Comparison of ENCODE assay signal across 7 cellular contexts in the genomic region with DNA sequence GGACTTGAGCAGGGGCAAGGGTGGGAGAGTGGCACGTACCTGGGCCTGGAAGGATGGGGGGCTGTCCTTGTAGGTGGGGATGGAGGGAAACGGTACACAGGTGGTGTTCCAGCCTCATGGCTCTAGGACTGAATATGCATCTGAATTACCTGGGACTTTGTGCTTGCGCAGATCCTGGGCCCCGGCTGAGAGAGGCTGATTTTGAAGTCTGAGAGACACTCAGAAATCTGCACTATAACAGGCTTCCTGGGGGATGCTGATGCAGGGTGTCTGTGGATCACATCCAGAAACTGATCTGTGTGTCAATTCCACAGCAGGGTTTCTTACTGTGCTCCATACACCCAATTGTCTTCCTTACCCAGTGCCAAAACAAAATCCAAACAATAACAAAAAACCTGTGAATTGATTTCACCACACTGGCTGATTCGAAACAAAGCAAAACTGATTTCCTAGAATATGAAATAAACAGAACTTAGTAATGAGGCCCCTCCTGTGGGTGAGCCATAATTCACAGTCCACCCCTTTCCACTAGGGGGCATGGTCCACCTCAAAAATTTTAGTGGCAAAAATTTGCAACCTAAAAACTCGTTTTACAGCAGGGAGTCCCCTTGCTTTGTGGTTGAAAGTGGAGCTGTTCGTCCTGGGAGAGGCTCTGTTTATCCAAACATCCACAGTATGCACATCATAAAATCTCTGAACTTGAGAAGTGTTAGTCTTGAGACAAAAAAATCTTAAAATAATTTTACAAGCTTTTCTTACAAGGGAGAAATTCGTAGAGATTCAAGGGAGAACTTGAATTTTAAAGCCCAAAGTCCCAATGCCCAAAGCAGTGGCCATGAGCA. TPM values are rescaled to one million over a fixed set of nuclear protein-coding genes. Genes with fewer than 3 reads are reported as not detected.
DNase-seq lines count a peak whose midpoint lies in the region; ATAC-seq and TF ChIP-seq lines count a peak whose summit lies in the region.

No MANE protein-coding gene starts in this region.

- H3K4me3 ChIP-seq in GM12864 (ENCODE audit: low read depth, low read length) (no peak overlapping the region), NB4 (ENCODE audit: low read depth, low read length) (no peak overlapping the region), endodermal cell (ENCODE audit: low read length) (no peak overlapping the region)

- TF ChIP-seq CTCF in GM12864 (IDR thresholded peaks at IDR 0.05; ENCODE audit: low read depth, low read length, missing control alignments) (peak; percentile 52), NB4 (IDR thresholded peaks at IDR 0.05; ENCODE audit: low read depth, low read length) (peak; percentile 80), endodermal cell (conservative IDR thresholded peaks at IDR 0.05) (peak; percentile 84)

- H3K27ac Mint-ChIP-seq in endodermal cell = no peak overlapping the region
- no peak overlapping the region for H3K27ac Mint-ChIP-seq in stimulated activated naive B cell treated with anti-CD40 and anti-IgM and Interleukin-4, amounts not matched to agents 10 μg/mL and 1 μg/mL and 100 μg/mL, for 72 hours
- H3K27ac Mint-ChIP-seq in stimulated activated memory B cell treated with anti-CD40 and anti-IgM and Interleukin-4, amounts not matched to agents 10 μg/mL and 1 μg/mL and 100 μg/mL, for 72 hours = no peak overlapping the region

- H3K9ac ChIP-seq in endodermal cell (ENCODE audit: extremely low read depth, low read length, poor library complexity, severe bottlenecking) = no peak overlapping the region

- H3K4me3 Mint-ChIP-seq in endodermal cell = no peak overlapping the region
- H3K4me3 Mint-ChIP-seq in stimulated activated naive B cell treated with anti-CD40 and anti-IgM and Interleukin-4, amounts not matched to agents 10 μg/mL and 1 μg/mL and 100 μg/mL, for 72 hours = no peak overlapping the region
- H3K4me3 Mint-ChIP-seq in stimulated activated memory B cell treated with anti-CD40 and anti-IgM and Interleukin-4, amounts not matched to agents 10 μg/mL and 1 μg/mL and 100 μg/mL, for 72 hours = no peak overlapping the region

- H3K36me3 ChIP-seq in endodermal cell (ENCODE audit: control insufficient read depth, insufficient read depth, low read length) = no peaks in the 10 kb centered on the region

- TF ChIP-seq POLR2A in NB4 (IDR thresholded peaks at IDR 0.05; ENCODE audit: extremely low read depth, insufficient read length) = no peak

- no peaks in the 10 kb centered on the region for H3K27me3 ChIP-seq in endodermal cell (ENCODE audit: control insufficient read depth, insufficient read depth, low read length, poor library complexity, severe bottlenecking)

- peaks cover 3% of the 10 kb centered on the region for H3K36me3 Mint-ChIP-seq in endodermal cell (ENCODE audit: low read depth)
- peaks cover 0 to 4% of the 10 kb centered on the region in 2 donors for H3K36me3 Mint-ChIP-seq in stimulated activated naive B cell treated with anti-CD40 and anti-IgM and Interleukin-4, amounts not matched to agents 10 μg/mL and 1 μg/mL and 100 μg/mL, for 72 hours
- no peaks in the 10 kb centered on the region for H3K36me3 Mint-ChIP-seq in stimulated activated memory B cell treated with anti-CD40 and anti-IgM and Interleukin-4, amounts not matched to agents 10 μg/mL and 1 μg/mL and 100 μg/mL, for 72 hours

- H3K9me3 ChIP-seq in endodermal cell (ENCODE audit: control insufficient read depth, low read length) = peaks cover 17% of the 10 kb centered on the region

- no peaks in the 10 kb centered on the region for H3K4me1 Mint-ChIP-seq in endodermal cell
- H3K4me1 Mint-ChIP-seq in stimulated activated naive B cell treated with anti-CD40 and anti-IgM and Interleukin-4, amounts not matched to agents 10 μg/mL and 1 μg/mL and 100 μg/mL, for 72 hours = peaks cover 18 to 30% of the 10 kb centered on the region in 2 donors
- peaks cover 20% of the 10 kb centered on the region for H3K4me1 Mint-ChIP-seq in stimulated activated memory B cell treated with anti-CD40 and anti-IgM and Interleukin-4, amounts not matched to agents 10 μg/mL and 1 μg/mL and 100 μg/mL, for 72 hours

- H3K27me3 Mint-ChIP-seq in endodermal cell (ENCODE audit: insufficient read depth) = no peaks in the 10 kb centered on the region
- peaks cover 34 to 46% of the 10 kb centered on the region in 2 donors for H3K27me3 Mint-ChIP-seq in stimulated activated naive B cell treated with anti-CD40 and anti-IgM and Interleukin-4, amounts not matched to agents 10 μg/mL and 1 μg/mL and 100 μg/mL, for 72 hours
- H3K27me3 Mint-ChIP-seq in stimulated activated memory B cell treated with anti-CD40 and anti-IgM and Interleukin-4, amounts not matched to agents 10 μg/mL and 1 μg/mL and 100 μg/mL, for 72 hours = peaks cover 44% of the 10 kb centered on the region

- peaks cover 24% of the 10 kb centered on the region for H3K9me3 Mint-ChIP-seq in endodermal cell
- H3K9me3 Mint-ChIP-seq in stimulated activated naive B cell treated with anti-CD40 and anti-IgM and Interleukin-4, amounts not matched to agents 10 μg/mL and 1 μg/mL and 100 μg/mL, for 72 hours = no peaks in the 10 kb centered on the region
- no peaks in the 10 kb centered on the region for H3K9me3 Mint-ChIP-seq in stimulated activated memory B cell treated with anti-CD40 and anti-IgM and Interleukin-4, amounts not matched to agents 10 μg/mL and 1 μg/mL and 100 μg/mL, for 72 hours

- ATAC-seq in stimulated activated naive B cell treated with anti-CD40 and anti-IgM and Interleukin-4, amounts not matched to agents 10 μg/mL and 1 μg/mL and 100 μg/mL, for 72 hours (replicated peaks) = peak; percentile 69 to 70
- no peak for ATAC-seq in stimulated activated memory B cell treated with anti-CD40 and anti-IgM and Interleukin-4, amounts not matched to agents 10 μg/mL and 1 μg/mL and 100 μg/mL, for 72 hours

- no peak overlapping the region for H3K27ac ChIP-seq in endodermal cell (ENCODE audit: low read depth, low read length)

- 56 to 67% methylated on average over 6 to 8 of the region's 8 CpGs for WGBS in endodermal cell (ENCODE audit: insufficient coverage in 1 of 2, insufficient read length in 1 of 2), 2 experiments

- DNase-seq in GM12864 (ENCODE audit: low read depth) (no peak), NB4 (ENCODE audit: low read depth) (peak; percentile 45), endodermal cell (peak; percentile 78), middle frontal gyrus (ENCODE audit: extremely low spot score, low spot score) (peak; percentile 73)
- peak; percentile 25 to 34 for DNase-seq in activated CD8-positive, alpha-beta memory T cell treated with anti-CD3 and anti-CD28 coated beads for 1 hour (ENCODE audit: extremely low read depth in 1 of 2, low read depth in 1 of 2)
- DNase-seq in stimulated activated naive B cell treated with anti-CD40 and anti-IgM and Interleukin-4, amounts not matched to agents 10 μg/mL and 1 μg/mL and 100 μg/mL, for 72 hours = peak; percentile 36

- H3K4me1 ChIP-seq in endodermal cell (ENCODE audit: control insufficient read depth, insufficient read depth, low read length) = no peaks in the 10 kb centered on the region

RNA-seq across cellular contexts. Expression of a gene that starts 32.0 kb away (rescaled TPM):
- total RNA-seq in endodermal cell = 10 to 100 TPM; 29.6 to 49.0 TPM
- 31.1 TPM for polyA plus RNA-seq in endodermal cell (2013, experiment 1 of 2)
- polyA plus RNA-seq in endodermal cell (2013, experiment 2 of 2) = 30.1 TPM
